8 cellular contexts compared by ENCODE assay signal in genomic region chr16:71467810-71468209, GRCh38. TPM values are rescaled to one million over a fixed set of nuclear protein-coding genes. Genes with fewer than 3 reads are reported as not detected.
DNase-seq lines count a peak whose midpoint lies in the region; ATAC-seq and TF ChIP-seq lines count a peak whose summit lies in the region.

No MANE protein-coding gene starts in this region.

- POLR2A ChIA-PET in HEK293T (lab: Yijun Ruan, JAX), result interaction anchor here (1.4 kb wide), 1 partner anchor 16 kb away, joined by 3 read pairs; no protein-coding TSS in a partner anchor

- CTCF ChIA-PET in HEK293T (lab: Yijun Ruan, JAX), result interaction anchor here (0.6 kb wide), 1 partner anchor 55 kb away, joined by 3 read pairs; no protein-coding TSS in a partner anchor

- TF ChIP-seq CTCF in endothelial cell (IDR thresholded peaks at IDR 0.05; ENCODE audit: unreplicated experiment), result no peak

- ATAC-seq in HG03045 (IDR thresholded peaks at IDR 0.05; ENCODE audit: unreplicated experiment), result no peak
- no peak for ATAC-seq in GM18858 (IDR thresholded peaks at IDR 0.05; ENCODE audit: unreplicated experiment)
- no peak for ATAC-seq in GM18502 (IDR thresholded peaks at IDR 0.05; ENCODE audit: poor library complexity, unreplicated experiment)
- ATAC-seq in GM19452 (IDR thresholded peaks at IDR 0.05; ENCODE audit: unreplicated experiment), result no peak

- H3K4me3 Mint-ChIP-seq in endothelial cell (ENCODE audit: unreplicated experiment), result no peak overlapping the region

- no peaks in the 10 kb centered on the region for H3K9me3 Mint-ChIP-seq in endothelial cell (ENCODE audit: unreplicated experiment)

- no peak overlapping the region for H3K27ac Mint-ChIP-seq in endothelial cell (ENCODE audit: unreplicated experiment)

- no peaks in the 10 kb centered on the region for H3K27me3 Mint-ChIP-seq in endothelial cell (ENCODE audit: unreplicated experiment)

- DNase-seq in HEK293T (ENCODE audit: extremely low spot score), result peak; percentile 57
- DNase-seq in T-helper 9 cell, result peak; percentile 54
- DNase-seq in endothelial cell (ENCODE audit: low spot score), result peak; percentile 51
- DNase-seq in stimulated activated CD4-positive, alpha-beta T cell treated with anti-CD3 and anti-CD28 coated beads, Interleukin-15, amount 100 ng/mL, for 24 hours, result peak; percentile 29

- no peaks in the 10 kb centered on the region for H3K4me1 Mint-ChIP-seq in endothelial cell (ENCODE audit: unreplicated experiment)

- H3K36me3 Mint-ChIP-seq in endothelial cell (ENCODE audit: low read depth, unreplicated experiment), result no peaks in the 10 kb centered on the region

TF ChIP-seq in HEK293T, 16 proteins besides CTCF, POLR2A, EP300 and RAD21:
- no peak for TF ChIP-seq SUZ12 (IDR thresholded peaks at IDR 0.05)
- TF ChIP-seq TARDBP (IDR thresholded peaks at IDR 0.05), result no peak
- TF ChIP-seq FOXA1 (IDR thresholded peaks at IDR 0.05), result no peak
- no peak for TF ChIP-seq HDGF (IDR thresholded peaks at IDR 0.05; ENCODE audit: borderline replicate concordance)
- TF ChIP-seq BHLHE40 (IDR thresholded peaks at IDR 0.05; ENCODE audit: borderline replicate concordance), result no peak
- no peak for TF ChIP-seq PKNOX1 (IDR thresholded peaks at IDR 0.05)
- TF ChIP-seq ELF4 (IDR thresholded peaks at IDR 0.05), result no peak
- TF ChIP-seq FOXK2 (IDR thresholded peaks at IDR 0.05), result no peak
- TF ChIP-seq L3MBTL2 (conservative IDR thresholded peaks at IDR 0.05), result no peak
- no peak for TF ChIP-seq NFRKB (IDR thresholded peaks at IDR 0.05)
- TF ChIP-seq LEF1 (IDR thresholded peaks at IDR 0.05; ENCODE audit: borderline replicate concordance), result no peak
- no peak for TF ChIP-seq FOXM1 (IDR thresholded peaks at IDR 0.05; ENCODE audit: borderline replicate concordance)
- TF ChIP-seq SP1 (IDR thresholded peaks at IDR 0.05), result no peak

RNA-seq across cellular contexts. Expression of gene ZNF23, which starts 5.8 kb away (rescaled TPM):
- total RNA-seq in endothelial cell (ENCODE audit: unreplicated experiment), result 8.3 TPM

RNA-seq across cellular contexts. Expression of gene ZNF19, which starts 21.3 kb away (rescaled TPM):
- 7.5 TPM for total RNA-seq in endothelial cell (ENCODE audit: unreplicated experiment)

RNA-seq across cellular contexts. Expression of gene TLE7, which starts 26.0 kb away (rescaled TPM):
- total RNA-seq in endothelial cell (ENCODE audit: unreplicated experiment), result not detected

RNA-seq across cellular contexts. Expression of gene CHST4, which starts 58.4 kb away (rescaled TPM):
- total RNA-seq in endothelial cell (ENCODE audit: unreplicated experiment), result 0.13 TPM
